Comparison of ENCODE assay signal across 1 cellular context in the genomic region with DNA sequence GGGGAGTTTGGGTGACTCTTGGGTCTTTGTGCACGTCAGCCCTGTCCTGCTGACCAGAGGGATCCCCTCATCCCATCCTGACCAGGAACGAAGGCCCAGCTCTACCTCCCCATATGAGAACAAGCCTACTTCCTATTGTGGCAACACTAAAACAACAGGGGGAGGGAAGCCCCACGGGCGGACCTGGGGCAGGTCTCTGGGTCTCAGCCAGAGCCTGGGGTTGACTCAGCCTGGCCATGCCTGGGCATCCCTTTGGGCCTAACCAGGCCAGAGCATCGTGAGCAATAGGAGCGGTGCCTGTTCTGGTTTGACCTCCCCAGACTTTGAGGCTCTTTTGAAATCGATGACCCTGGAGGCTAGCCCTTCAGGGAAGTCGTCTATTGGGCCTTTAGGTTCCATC.
TF ChIP-seq lines count a peak whose summit lies in the region.

No MANE protein-coding gene starts in this region.

TF ChIP-seq in IMR-90, 13 proteins besides CTCF, POLR2A, EP300 and RAD21 (continued from another document):
- TF ChIP-seq, protein P1, sequence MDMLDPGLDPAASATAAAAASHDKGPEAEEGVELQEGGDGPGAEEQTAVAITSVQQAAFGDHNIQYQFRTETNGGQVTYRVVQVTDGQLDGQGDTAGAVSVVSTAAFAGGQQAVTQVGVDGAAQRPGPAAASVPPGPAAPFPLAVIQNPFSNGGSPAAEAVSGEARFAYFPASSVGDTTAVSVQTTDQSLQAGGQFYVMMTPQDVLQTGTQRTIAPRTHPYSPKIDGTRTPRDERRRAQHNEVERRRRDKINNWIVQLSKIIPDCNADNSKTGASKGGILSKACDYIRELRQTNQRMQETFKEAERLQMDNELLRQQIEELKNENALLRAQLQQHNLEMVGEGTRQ (IDR thresholded peaks at IDR 0.05; ENCODE audit: low read depth, low read length): no peak
- TF ChIP-seq BHLHE40 (IDR thresholded peaks at IDR 0.05; ENCODE audit: low read depth, low read length) (no peak), MXI1 (IDR thresholded peaks at IDR 0.05; ENCODE audit: borderline replicate concordance, low read depth, low read length) (no peak)
